ENCODE assay signal across 1 cellular context in genomic region chr1:201619513-201619912, GRCh38.
TF ChIP-seq lines count a peak whose summit lies in the region.

No MANE protein-coding gene starts in this region.

TF ChIP-seq in SK-N-SH treated with all-trans-retinoic acid at 6 μM for 48 hours, 23 proteins besides CTCF, POLR2A, EP300 and RAD21 (continued from another document):
- TF ChIP-seq TSHZ2 (CRISPR knock-in tag; IDR thresholded peaks at IDR 0.05) (no peak), ZC3H10 (CRISPR knock-in tag; IDR thresholded peaks at IDR 0.05) (no peak), RARB (CRISPR knock-in tag; IDR thresholded peaks at IDR 0.05) (no peak), ZNF70 (CRISPR knock-in tag; IDR thresholded peaks at IDR 0.05) (no peak), ISL1 (CRISPR knock-in tag; IDR thresholded peaks at IDR 0.05) (no peak), CREB5 (CRISPR knock-in tag; IDR thresholded peaks at IDR 0.05; ENCODE audit: low read depth) (no peak), POU6F1 (CRISPR knock-in tag; IDR thresholded peaks at IDR 0.05; ENCODE audit: borderline replicate concordance, low read depth) (no peak), PPARA (CRISPR knock-in tag; IDR thresholded peaks at IDR 0.05; ENCODE audit: borderline replicate concordance) (no peak)
